30 cellular contexts compared by ENCODE assay signal in the genomic region with DNA sequence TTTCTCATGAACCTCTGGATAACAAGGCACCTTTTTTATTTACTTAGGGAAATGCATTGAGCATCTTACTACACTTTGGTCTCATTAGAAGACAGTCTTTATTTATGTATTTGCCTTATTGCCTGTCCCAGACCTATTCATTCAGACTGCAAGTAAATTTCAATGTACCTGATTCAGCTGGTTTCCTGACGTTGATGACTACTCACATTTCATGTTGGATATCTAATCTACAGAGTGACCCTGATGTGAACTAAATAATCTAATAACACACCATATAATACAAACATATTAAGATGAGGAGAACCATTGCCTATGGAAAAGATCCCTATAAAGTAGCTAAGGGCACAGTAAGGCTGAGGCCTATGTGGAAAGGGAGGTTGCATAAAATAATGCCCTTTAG.
"Had no signal": no experiment of that assay in that cellular context is flagged by ENCODE, and none has a peak within 500 bp of the region (broad histone marks: within the 10 kb centered on the region; RNA-seq: fewer than 3 reads in every experiment).

No MANE protein-coding gene starts in this region.

- H3K4me1 Mint-ChIP-seq: activated naive CD8-positive, alpha-beta T cell treated with anti-CD3 and anti-CD28 coated beads for 36 hours; stimulated activated effector memory CD8-positive, alpha-beta T cell treated with anti-CD3 and anti-CD28 coated beads, Interleukin-12 subunit alpha, Interleukin-12 subunit beta, amount 100 ng/mL, for 72 hours; stimulated activated naive CD8-positive, alpha-beta T cell treated with anti-CD3 and anti-CD28 coated beads, Interleukin-15, amount 100 ng/mL, for 72 hours had no signal

- H3K27me3 Mint-ChIP-seq: activated naive CD8-positive, alpha-beta T cell treated with anti-CD3 and anti-CD28 coated beads for 36 hours; natural killer cell treated with Interleukin-12 subunit alpha and Interleukin-12 subunit beta and Interleukin-15 and Interleukin-18, amount 100 ng/mL, for 72 hours; stimulated activated naive CD8-positive, alpha-beta T cell treated with anti-CD3 and anti-CD28 coated beads, Interleukin-15, amount 100 ng/mL, for 72 hours; type B pancreatic cell had no signal

- H3K4me3 Mint-ChIP-seq: activated naive CD4-positive, alpha-beta T cell treated with anti-CD3 and anti-CD28 coated beads for 36 hours; activated naive CD8-positive, alpha-beta T cell treated with anti-CD3 and anti-CD28 coated beads for 36 hours; natural killer cell treated with Interleukin-12 subunit alpha and Interleukin-12 subunit beta and Interleukin-15 and Interleukin-18, amount 100 ng/mL, for 72 hours; stimulated activated effector memory CD8-positive, alpha-beta T cell treated with anti-CD3 and anti-CD28 coated beads, Interleukin-12 subunit alpha, Interleukin-12 subunit beta, amount 100 ng/mL, for 72 hours; stimulated activated naive CD8-positive, alpha-beta T cell treated with anti-CD3 and anti-CD28 coated beads, Interleukin-15, amount 100 ng/mL, for 72 hours; type B pancreatic cell had no signal

- DNase-seq: activated CD4-positive, alpha-beta T cell treated with anti-CD3 and anti-CD28 coated beads for 4 hours; activated CD4-positive, alpha-beta T cell treated with anti-CD3 and anti-CD28 coated beads, Interleukin-2, amount 50 U/mL, for 4 hours; activated CD8-positive, alpha-beta memory T cell treated with anti-CD3 and anti-CD28 coated beads for 24 hours; activated effector memory CD4-positive, alpha-beta T cell treated with Interleukin-2 at 50 U/mL for 16 hours; activated naive CD4-positive, alpha-beta T cell treated with anti-CD3 and anti-CD28 coated beads for 36 hours; activated naive CD8-positive, alpha-beta T cell treated with anti-CD3 and anti-CD28 coated beads for 36 hours; adrenal gland; aorta; body of pancreas; cerebellar nuclear complex; colonic mucosa; effector CD8-positive, alpha-beta T cell; esophagus squamous epithelium; foreskin melanocyte; kidney glomerular epithelial cell; left lung; lower lobe of right lung; mesendoderm; mucosa of descending colon; posterior cingulate gyrus; right lobe of liver; stimulated activated CD4-positive, alpha-beta T cell treated with anti-CD3 and anti-CD28 coated beads, Interleukin-12 subunit alpha, Interleukin-12 subunit beta, amount 100 ng/mL, for 4 hours; stimulated activated CD4-positive, alpha-beta T cell treated with anti-CD3 and anti-CD28 coated beads, Interleukin-4, amount 100 ng/mL, for 24 hours; stimulated activated naive CD8-positive, alpha-beta T cell treated with anti-CD3 and anti-CD28 coated beads, Interleukin-15, amount 100 ng/mL, for 72 hours; substantia nigra; T-helper 9 cell; uterus had no signal

- ATAC-seq: body of pancreas; left lung; lower lobe of right lung; mucosa of descending colon; natural killer cell treated with Interleukin-12 subunit alpha and Interleukin-12 subunit beta and Interleukin-15 and Interleukin-18, amount 100 ng/mL, for 72 hours; right lobe of liver; stimulated activated effector memory CD8-positive, alpha-beta T cell treated with anti-CD3 and anti-CD28 coated beads, Interleukin-12 subunit alpha, Interleukin-12 subunit beta, amount 100 ng/mL, for 72 hours; stimulated activated naive CD8-positive, alpha-beta T cell treated with anti-CD3 and anti-CD28 coated beads, Interleukin-15, amount 100 ng/mL, for 72 hours had no signal

- H3K27ac Mint-ChIP-seq: activated naive CD4-positive, alpha-beta T cell treated with anti-CD3 and anti-CD28 coated beads for 36 hours; activated naive CD8-positive, alpha-beta T cell treated with anti-CD3 and anti-CD28 coated beads for 36 hours; natural killer cell treated with Interleukin-12 subunit alpha and Interleukin-12 subunit beta and Interleukin-15 and Interleukin-18, amount 100 ng/mL, for 72 hours; stimulated activated effector memory CD8-positive, alpha-beta T cell treated with anti-CD3 and anti-CD28 coated beads, Interleukin-12 subunit alpha, Interleukin-12 subunit beta, amount 100 ng/mL, for 72 hours; stimulated activated naive CD8-positive, alpha-beta T cell treated with anti-CD3 and anti-CD28 coated beads, Interleukin-15, amount 100 ng/mL, for 72 hours; type B pancreatic cell had no signal

- H3K36me3 Mint-ChIP-seq: activated naive CD8-positive, alpha-beta T cell treated with anti-CD3 and anti-CD28 coated beads for 36 hours; natural killer cell treated with Interleukin-12 subunit alpha and Interleukin-12 subunit beta and Interleukin-15 and Interleukin-18, amount 100 ng/mL, for 72 hours; stimulated activated effector memory CD8-positive, alpha-beta T cell treated with anti-CD3 and anti-CD28 coated beads, Interleukin-12 subunit alpha, Interleukin-12 subunit beta, amount 100 ng/mL, for 72 hours; type B pancreatic cell had no signal

- H3K9me3 Mint-ChIP-seq: activated naive CD4-positive, alpha-beta T cell treated with anti-CD3 and anti-CD28 coated beads for 36 hours; activated naive CD8-positive, alpha-beta T cell treated with anti-CD3 and anti-CD28 coated beads for 36 hours; stimulated activated naive CD8-positive, alpha-beta T cell treated with anti-CD3 and anti-CD28 coated beads, Interleukin-15, amount 100 ng/mL, for 72 hours; type B pancreatic cell had no signal
